In genomic region chr15:64462492-64462891, GRCh38 we compare ENCODE assay signal across 12 cellular contexts. TPM values are rescaled to one million over a fixed set of nuclear protein-coding genes. Genes with fewer than 3 reads are reported as not detected.
DNase-seq lines count a peak whose midpoint lies in the region; ATAC-seq, FAIRE-seq and TF ChIP-seq lines count a peak whose summit lies in the region.
"Had no signal": no experiment of that assay in that cellular context is flagged by ENCODE, and none has a peak within 500 bp of the region (broad histone marks: within the 10 kb centered on the region; RNA-seq: fewer than 3 reads in every experiment).

No MANE protein-coding gene starts in this region.

- POLR2A ChIA-PET in A549 (lab: Yijun Ruan, JAX), result no interaction called here

- H3K36me3 Mint-ChIP-seq in astrocyte (ENCODE audit: low read depth, unreplicated experiment) (peaks cover 2% of the 10 kb centered on the region), mesothelial cell of epicardium (peaks cover 1% of the 10 kb centered on the region)

- ATAC-seq in A549 (no peak), HG02798 (IDR thresholded peaks at IDR 0.05; ENCODE audit: poor library complexity, unreplicated experiment) (no peak), GM18502 (IDR thresholded peaks at IDR 0.05; ENCODE audit: poor library complexity, unreplicated experiment) (no peak)

- H3K36me3 ChIP-seq in astrocyte (ENCODE audit: insufficient read depth, low read length) (peaks cover 5% of the 10 kb centered on the region), adrenal gland (replicated peaks in 1 of 2) (no peaks in the 10 kb centered on the region)

- H3K4me1 Mint-ChIP-seq in astrocyte (ENCODE audit: low read depth, unreplicated experiment) (peaks cover 45% of the 10 kb centered on the region), mesothelial cell of epicardium (peaks cover 75% of the 10 kb centered on the region)

- no peak overlapping the region for H3K9ac ChIP-seq in astrocyte (ENCODE audit: low read length)

- no peak for FAIRE-seq in A549 (lab: Jason Lieb, UNC)
- no peak for FAIRE-seq in astrocyte (lab: Jason Lieb, UNC)
- FAIRE-seq: endometrium had no signal

- H4K20me1 ChIP-seq in astrocyte (ENCODE audit: insufficient read depth, low read length), result peaks cover 58% of the 10 kb centered on the region

- H3K4me1 ChIP-seq in A549 (peaks cover 48% of the 10 kb centered on the region), astrocyte (ENCODE audit: insufficient read depth, low read length) (peaks cover 26% of the 10 kb centered on the region), adrenal gland (replicated peaks in 1 of 2) (peaks cover 34 to 68% of the 10 kb centered on the region in 2 donors)

- H3K27ac Mint-ChIP-seq in astrocyte (ENCODE audit: unreplicated experiment), result peak overlapping the region; percentile 56
- peak overlapping the region; percentile 91 for H3K27ac Mint-ChIP-seq in mesothelial cell of epicardium

- DNase-seq in A549 (ENCODE audit: low read depth in 1 of 2, low spot score in 1 of 2) (no peak), HFF-Myc (ENCODE audit: extremely low read depth, low read depth) (no peak), astrocyte (ENCODE audit: low read depth) (no peak), mesothelial cell of epicardium (ENCODE audit: low spot score in 2 of 2, unreplicated experiment in 2 of 2) (no peak), adrenal gland (no peak), GF-D8 (lab: John Stamatoyannopoulos, UW) (no peak)
- DNase-seq: kidney glomerular epithelial cell, Right ventricle myocardium superior, spleen had no signal

- TF ChIP-seq EP300 in A549 (IDR thresholded peaks at IDR 0.05), result no peak

- peak overlapping the region in 1 of 2 experiments; percentile 98; a peak in 1 of 6 replicates for H3K27ac ChIP-seq in A549
- H3K27ac ChIP-seq in astrocyte (ENCODE audit: low read depth, low read length), result no peak overlapping the region
- peak overlapping the region in 2 of 5 donors; percentile 82 to 98 for H3K27ac ChIP-seq in adrenal gland

- H3K4me2 ChIP-seq in A549, result peak overlapping the region; percentile 84
- peak overlapping the region; percentile 92 for H3K4me2 ChIP-seq in astrocyte (ENCODE audit: low read length)

- H3K4me3 ChIP-seq in A549 (no peak overlapping the region), HFF-Myc (replicated peaks; ENCODE audit: low read depth, low read length) (peak overlapping the region; percentile 54), astrocyte (ENCODE audit: insufficient read depth, low read depth, low read length) (no peak overlapping the region), adrenal gland (no peak overlapping the region)

- peaks cover 66% of the 10 kb centered on the region for H3K79me2 ChIP-seq in astrocyte (ENCODE audit: insufficient read depth, low read length)

- H3K9me3 Mint-ChIP-seq in astrocyte (ENCODE audit: unreplicated experiment), result no peaks in the 10 kb centered on the region
- H3K9me3 Mint-ChIP-seq in mesothelial cell of epicardium, result no peaks in the 10 kb centered on the region

- intact Hi-C loops in adrenal gland (cut with DNase I), result loop anchor here in 1 of 2 donors (10.0 kb wide), 1 partner anchor 202 kb away; no protein-coding TSS in a partner anchor

- no peak for TF ChIP-seq POLR2A in A549 (IDR thresholded peaks at IDR 0.05; ENCODE audit: low read length)
- TF ChIP-seq POLR2A in adrenal gland (IDR thresholded peaks at IDR 0.05), result no peak

- no peak for TF ChIP-seq CTCF in A549 (IDR thresholded peaks at IDR 0.05)
- no peak for TF ChIP-seq CTCF in HFF-Myc (IDR thresholded peaks at IDR 0.05; ENCODE audit: low read depth, low read length, missing control alignments)
- no peak for TF ChIP-seq CTCF in astrocyte (IDR thresholded peaks at IDR 0.05; ENCODE audit: insufficient read depth, low read depth, low read length)
- TF ChIP-seq CTCF in mesothelial cell of epicardium (IDR thresholded peaks at IDR 0.05; ENCODE audit: unreplicated experiment), result no peak
- TF ChIP-seq CTCF in adrenal gland (IDR thresholded peaks at IDR 0.05), result no peak

- H3K9me3 ChIP-seq in A549 (no peaks in the 10 kb centered on the region), astrocyte (ENCODE audit: insufficient read depth, low read depth, low read length) (no peaks in the 10 kb centered on the region), adrenal gland (replicated peaks in 1 of 3) (no peaks in the 10 kb centered on the region)
- H3K9me3 ChIP-seq: spleen had no signal

- H2AFZ ChIP-seq in astrocyte (ENCODE audit: low read depth, low read length), result no peak overlapping the region

- H3K27me3 Mint-ChIP-seq in astrocyte (ENCODE audit: low read depth, unreplicated experiment), result no peaks in the 10 kb centered on the region
- no peaks in the 10 kb centered on the region for H3K27me3 Mint-ChIP-seq in mesothelial cell of epicardium (ENCODE audit: low read depth)

- H3K4me3 Mint-ChIP-seq in astrocyte (ENCODE audit: unreplicated experiment) (peak overlapping the region; percentile 87), mesothelial cell of epicardium (peak overlapping the region; percentile 76)

- H3K27me3 ChIP-seq in astrocyte (ENCODE audit: insufficient read depth, low read length) (no peaks in the 10 kb centered on the region), adrenal gland (no peaks in the 10 kb centered on the region)
- H3K27me3 ChIP-seq: spleen had no signal

- TF ChIP-seq RAD21 in A549 (conservative IDR thresholded peaks at IDR 0.05 in 1 of 2, IDR thresholded peaks at IDR 0.05 in 1 of 2), result no peak

- CTCF ChIA-PET in A549 (lab: Yijun Ruan, JAX), result interaction anchor here (0.7 to 1.4 kb wide), 3 partner anchors 26 to 222 kb away, joined by 3 read pairs; no protein-coding TSS in a partner anchor

TF ChIP-seq in A549, 52 proteins besides CTCF, POLR2A, EP300 and RAD21:
- TF ChIP-seq TP53 (CRISPR knock-in tag; IDR thresholded peaks at IDR 0.05) (no peak), PHF8 (IDR thresholded peaks at IDR 0.05; ENCODE audit: borderline replicate concordance, low read depth) (no peak), MAZ (IDR thresholded peaks at IDR 0.05; ENCODE audit: borderline replicate concordance, low read depth, low read length) (no peak)

RNA-seq across cellular contexts. Expression of gene ZNF609, which starts 2.1 kb away (rescaled TPM):
- 39.9 and 54.4 TPM in 2 replicates for polyA plus RNA-seq in A549 (2011; rRNA removed)
- polyA plus RNA-seq in A549 (2012; cell fraction: cytosol; rRNA removed), result 11.5 and 15.0 TPM in 2 replicates
- polyA plus RNA-seq in A549 (2012; cell fraction: nucleus; rRNA removed), result 12.3 and 16.6 TPM in 2 replicates
- 18.3 to 19.6 TPM (median 18.5 TPM) in 3 replicates for polyA plus RNA-seq in A549 (2017; fragmentation: RNase III; extraction: RNeasy Plus Mini Kit Qiagen cat#74134 plus additional on column Dnase treatment)
- polyA minus RNA-seq in A549 (2011; rRNA and poly(A)+ RNA removed), result 74.8 and 82.2 TPM in 2 replicates
- total RNA-seq in astrocyte, result 38.5 and 40.8 TPM in 2 replicates
- total RNA-seq in mesothelial cell of epicardium, result 75.4 to 77.1 TPM (median 76.0 TPM) in 3 replicates
- total RNA-seq in adrenal gland, result 10 to 100 TPM; 19.3 to 35.5 (median 26.9) TPM
- 10 to 100 TPM in 2 of 3 donors, 1 to 10 TPM in 1; 4.4 to 18.4 (median 14.1) TPM for polyA plus RNA-seq in adrenal gland
